Comparison of ENCODE assay signal across 1 cellular context in the genomic region with DNA sequence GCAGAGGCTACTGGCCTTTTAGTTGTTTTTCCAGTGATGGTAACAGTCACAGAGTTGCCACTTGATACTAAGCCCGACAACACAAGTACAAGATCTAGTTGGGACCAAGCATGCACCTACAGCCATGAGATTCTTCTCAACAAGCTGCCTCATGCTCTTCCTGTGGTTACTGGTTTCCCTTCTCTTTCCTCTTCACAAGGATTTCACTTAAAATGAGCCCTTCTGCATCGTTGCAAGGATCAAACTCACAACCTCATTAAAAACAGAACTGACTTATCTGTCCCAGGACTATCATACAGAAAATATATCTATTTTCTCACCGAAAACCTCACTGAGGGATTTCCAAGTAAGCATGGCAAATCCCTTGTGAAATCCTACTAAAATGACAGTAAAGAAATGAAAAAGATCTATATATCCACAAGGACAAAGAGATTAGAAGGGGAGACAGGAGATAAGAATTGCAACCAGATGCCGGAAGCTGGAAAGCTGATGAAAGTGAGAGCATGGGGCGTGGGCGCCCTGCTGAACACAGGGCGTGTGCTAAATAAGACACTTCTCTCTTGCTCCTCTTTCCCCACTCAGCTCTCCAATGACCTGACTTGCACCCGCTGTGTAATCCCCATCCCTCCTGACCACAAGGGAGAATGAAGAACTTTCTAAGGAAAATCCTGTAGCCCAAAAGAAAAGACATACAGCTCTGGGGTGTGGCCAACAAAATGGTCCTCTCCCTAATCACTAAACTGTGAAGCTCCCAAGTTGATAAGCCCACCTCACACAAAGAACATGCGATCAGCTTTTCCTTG.
TF ChIP-seq lines count a peak whose summit lies in the region.

No MANE protein-coding gene starts in this region.

TF ChIP-seq in K562, 482 proteins besides CTCF, POLR2A, EP300 and RAD21 (continues in another document):
- TF ChIP-seq ZNF436 (CRISPR knock-in tag; IDR thresholded peaks at IDR 0.05): no peak
- no peak; the same call in 1 of the 2 replicates for TF ChIP-seq ZNF589 (CRISPR knock-in tag; IDR thresholded peaks at IDR 0.05; ENCODE audit: low read depth)
- peak; percentile 94 for TF ChIP-seq ETV5 (CRISPR knock-in tag; IDR thresholded peaks at IDR 0.05; ENCODE audit: low read depth)
- TF ChIP-seq, protein P1, sequence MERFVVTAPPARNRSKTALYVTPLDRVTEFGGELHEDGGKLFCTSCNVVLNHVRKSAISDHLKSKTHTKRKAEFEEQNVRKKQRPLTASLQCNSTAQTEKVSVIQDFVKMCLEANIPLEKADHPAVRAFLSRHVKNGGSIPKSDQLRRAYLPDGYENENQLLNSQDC (CRISPR knock-in tag; IDR thresholded peaks at IDR 0.05): no peak
- no peak for TF ChIP-seq ZNF695 (CRISPR knock-in tag; IDR thresholded peaks at IDR 0.05)
- no peak for TF ChIP-seq POLR2G (IDR thresholded peaks at IDR 0.05; ENCODE audit: low read depth, low read length)
- no peak for TF ChIP-seq NFE2L1 (tag; IDR thresholded peaks at IDR 0.05; ENCODE audit: borderline replicate concordance, low read depth)
- TF ChIP-seq FOXJ2 (tag; IDR thresholded peaks at IDR 0.05): no peak; the same call in 1 of the 2 replicates
- TF ChIP-seq HMG20B (CRISPR knock-in tag; IDR thresholded peaks at IDR 0.05): no peak
- TF ChIP-seq, protein P2, sequence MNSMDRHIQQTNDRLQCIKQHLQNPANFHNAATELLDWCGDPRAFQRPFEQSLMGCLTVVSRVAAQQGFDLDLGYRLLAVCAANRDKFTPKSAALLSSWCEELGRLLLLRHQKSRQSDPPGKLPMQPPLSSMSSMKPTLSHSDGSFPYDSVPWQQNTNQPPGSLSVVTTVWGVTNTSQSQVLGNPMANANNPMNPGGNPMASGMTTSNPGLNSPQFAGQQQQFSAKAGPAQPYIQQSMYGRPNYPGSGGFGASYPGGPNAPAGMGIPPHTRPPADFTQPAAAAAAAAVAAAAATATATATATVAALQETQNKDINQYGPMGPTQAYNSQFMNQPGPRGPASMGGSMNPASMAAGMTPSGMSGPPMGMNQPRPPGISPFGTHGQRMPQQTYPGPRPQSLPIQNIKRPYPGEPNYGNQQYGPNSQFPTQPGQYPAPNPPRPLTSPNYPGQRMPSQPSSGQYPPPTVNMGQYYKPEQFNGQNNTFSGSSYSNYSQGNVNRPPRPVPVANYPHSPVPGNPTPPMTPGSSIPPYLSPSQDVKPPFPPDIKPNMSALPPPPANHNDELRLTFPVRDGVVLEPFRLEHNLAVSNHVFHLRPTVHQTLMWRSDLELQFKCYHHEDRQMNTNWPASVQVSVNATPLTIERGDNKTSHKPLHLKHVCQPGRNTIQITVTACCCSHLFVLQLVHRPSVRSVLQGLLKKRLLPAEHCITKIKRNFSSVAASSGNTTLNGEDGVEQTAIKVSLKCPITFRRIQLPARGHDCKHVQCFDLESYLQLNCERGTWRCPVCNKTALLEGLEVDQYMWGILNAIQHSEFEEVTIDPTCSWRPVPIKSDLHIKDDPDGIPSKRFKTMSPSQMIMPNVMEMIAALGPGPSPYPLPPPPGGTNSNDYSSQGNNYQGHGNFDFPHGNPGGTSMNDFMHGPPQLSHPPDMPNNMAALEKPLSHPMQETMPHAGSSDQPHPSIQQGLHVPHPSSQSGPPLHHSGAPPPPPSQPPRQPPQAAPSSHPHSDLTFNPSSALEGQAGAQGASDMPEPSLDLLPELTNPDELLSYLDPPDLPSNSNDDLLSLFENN (IDR thresholded peaks at IDR 0.05; ENCODE audit: low read depth in 2 of 2, low read length in 2 of 2): peak in 1 of 2 experiments; percentile 81; a peak in 2 of 4 replicates
- TF ChIP-seq, protein P3, sequence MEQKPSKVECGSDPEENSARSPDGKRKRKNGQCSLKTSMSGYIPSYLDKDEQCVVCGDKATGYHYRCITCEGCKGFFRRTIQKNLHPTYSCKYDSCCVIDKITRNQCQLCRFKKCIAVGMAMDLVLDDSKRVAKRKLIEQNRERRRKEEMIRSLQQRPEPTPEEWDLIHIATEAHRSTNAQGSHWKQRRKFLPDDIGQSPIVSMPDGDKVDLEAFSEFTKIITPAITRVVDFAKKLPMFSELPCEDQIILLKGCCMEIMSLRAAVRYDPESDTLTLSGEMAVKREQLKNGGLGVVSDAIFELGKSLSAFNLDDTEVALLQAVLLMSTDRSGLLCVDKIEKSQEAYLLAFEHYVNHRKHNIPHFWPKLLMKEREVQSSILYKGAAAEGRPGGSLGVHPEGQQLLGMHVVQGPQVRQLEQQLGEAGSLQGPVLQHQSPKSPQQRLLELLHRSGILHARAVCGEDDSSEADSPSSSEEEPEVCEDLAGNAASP (IDR thresholded peaks at IDR 0.05): peak; percentile 91
- peak; percentile 92 for TF ChIP-seq SMAD4 (CRISPR knock-in tag; conservative IDR thresholded peaks at IDR 0.05)
- TF ChIP-seq FOXP1 (CRISPR knock-in tag; IDR thresholded peaks at IDR 0.05): 0 out of 2 replicates have a peak, but pooled peaks have one; percentile 30
- no peak for TF ChIP-seq NR2C1 (IDR thresholded peaks at IDR 0.05)
- TF ChIP-seq NR2C1 (tag; IDR thresholded peaks at IDR 0.05): no peak; the same call in 1 of the 2 replicates
- peak; percentile 28 for TF ChIP-seq ASH1L (IDR thresholded peaks at IDR 0.05; ENCODE audit: borderline replicate concordance, low read depth, partially characterized antibody)
- peak; percentile 40 to 52; a peak in 3 of 4 replicates for TF ChIP-seq NRF1 (conservative IDR thresholded peaks at IDR 0.05 in 1 of 2, IDR thresholded peaks at IDR 0.05 in 1 of 2)
- peak; percentile 58 for TF ChIP-seq ZEB2 (IDR thresholded peaks at IDR 0.05)
- TF ChIP-seq SMARCA4 (IDR thresholded peaks at IDR 0.05): peak; percentile 94
- no peak for TF ChIP-seq XRCC4 (IDR thresholded peaks at IDR 0.05; ENCODE audit: extremely low read depth, insufficient read depth, insufficient read length)
- TF ChIP-seq, protein P4, sequence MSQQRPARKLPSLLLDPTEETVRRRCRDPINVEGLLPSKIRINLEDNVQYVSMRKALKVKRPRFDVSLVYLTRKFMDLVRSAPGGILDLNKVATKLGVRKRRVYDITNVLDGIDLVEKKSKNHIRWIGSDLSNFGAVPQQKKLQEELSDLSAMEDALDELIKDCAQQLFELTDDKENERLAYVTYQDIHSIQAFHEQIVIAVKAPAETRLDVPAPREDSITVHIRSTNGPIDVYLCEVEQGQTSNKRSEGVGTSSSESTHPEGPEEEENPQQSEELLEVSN (IDR thresholded peaks at IDR 0.05; ENCODE audit: borderline replicate concordance in 1 of 2, extremely low read depth in 1 of 2, insufficient read depth in 1 of 2, insufficient read length in 1 of 2, low read depth in 1 of 2, low read length in 1 of 2, poor library complexity in 1 of 2, severe bottlenecking in 1 of 2): peak in 1 of 2 experiments; percentile 14
- TF ChIP-seq, protein P5, sequence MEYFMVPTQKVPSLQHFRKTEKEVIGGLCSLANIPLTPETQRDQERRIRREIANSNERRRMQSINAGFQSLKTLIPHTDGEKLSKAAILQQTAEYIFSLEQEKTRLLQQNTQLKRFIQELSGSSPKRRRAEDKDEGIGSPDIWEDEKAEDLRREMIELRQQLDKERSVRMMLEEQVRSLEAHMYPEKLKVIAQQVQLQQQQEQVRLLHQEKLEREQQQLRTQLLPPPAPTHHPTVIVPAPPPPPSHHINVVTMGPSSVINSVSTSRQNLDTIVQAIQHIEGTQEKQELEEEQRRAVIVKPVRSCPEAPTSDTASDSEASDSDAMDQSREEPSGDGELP (CRISPR knock-in tag; IDR thresholded peaks at IDR 0.05; ENCODE audit: borderline replicate concordance): peak; percentile 40; the same call in 1 of the 2 replicates
- TF ChIP-seq ZFP36 (IDR thresholded peaks at IDR 0.05; ENCODE audit: low read depth, low read length, partially characterized antibody): no peak
- TF ChIP-seq, protein P6, sequence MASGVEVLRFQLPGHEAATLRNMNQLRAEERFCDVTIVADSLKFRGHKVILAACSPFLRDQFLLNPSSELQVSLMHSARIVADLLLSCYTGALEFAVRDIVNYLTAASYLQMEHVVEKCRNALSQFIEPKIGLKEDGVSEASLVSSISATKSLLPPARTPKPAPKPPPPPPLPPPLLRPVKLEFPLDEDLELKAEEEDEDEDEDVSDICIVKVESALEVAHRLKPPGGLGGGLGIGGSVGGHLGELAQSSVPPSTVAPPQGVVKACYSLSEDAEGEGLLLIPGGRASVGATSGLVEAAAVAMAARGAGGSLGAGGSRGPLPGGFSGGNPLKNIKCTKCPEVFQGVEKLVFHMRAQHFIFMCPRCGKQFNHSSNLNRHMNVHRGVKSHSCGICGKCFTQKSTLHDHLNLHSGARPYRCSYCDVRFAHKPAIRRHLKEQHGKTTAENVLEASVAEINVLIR (CRISPR knock-in tag; IDR thresholded peaks at IDR 0.05): 0 out of 2 replicates have a peak, but pooled peaks have one; percentile 23
- TF ChIP-seq, protein P7, sequence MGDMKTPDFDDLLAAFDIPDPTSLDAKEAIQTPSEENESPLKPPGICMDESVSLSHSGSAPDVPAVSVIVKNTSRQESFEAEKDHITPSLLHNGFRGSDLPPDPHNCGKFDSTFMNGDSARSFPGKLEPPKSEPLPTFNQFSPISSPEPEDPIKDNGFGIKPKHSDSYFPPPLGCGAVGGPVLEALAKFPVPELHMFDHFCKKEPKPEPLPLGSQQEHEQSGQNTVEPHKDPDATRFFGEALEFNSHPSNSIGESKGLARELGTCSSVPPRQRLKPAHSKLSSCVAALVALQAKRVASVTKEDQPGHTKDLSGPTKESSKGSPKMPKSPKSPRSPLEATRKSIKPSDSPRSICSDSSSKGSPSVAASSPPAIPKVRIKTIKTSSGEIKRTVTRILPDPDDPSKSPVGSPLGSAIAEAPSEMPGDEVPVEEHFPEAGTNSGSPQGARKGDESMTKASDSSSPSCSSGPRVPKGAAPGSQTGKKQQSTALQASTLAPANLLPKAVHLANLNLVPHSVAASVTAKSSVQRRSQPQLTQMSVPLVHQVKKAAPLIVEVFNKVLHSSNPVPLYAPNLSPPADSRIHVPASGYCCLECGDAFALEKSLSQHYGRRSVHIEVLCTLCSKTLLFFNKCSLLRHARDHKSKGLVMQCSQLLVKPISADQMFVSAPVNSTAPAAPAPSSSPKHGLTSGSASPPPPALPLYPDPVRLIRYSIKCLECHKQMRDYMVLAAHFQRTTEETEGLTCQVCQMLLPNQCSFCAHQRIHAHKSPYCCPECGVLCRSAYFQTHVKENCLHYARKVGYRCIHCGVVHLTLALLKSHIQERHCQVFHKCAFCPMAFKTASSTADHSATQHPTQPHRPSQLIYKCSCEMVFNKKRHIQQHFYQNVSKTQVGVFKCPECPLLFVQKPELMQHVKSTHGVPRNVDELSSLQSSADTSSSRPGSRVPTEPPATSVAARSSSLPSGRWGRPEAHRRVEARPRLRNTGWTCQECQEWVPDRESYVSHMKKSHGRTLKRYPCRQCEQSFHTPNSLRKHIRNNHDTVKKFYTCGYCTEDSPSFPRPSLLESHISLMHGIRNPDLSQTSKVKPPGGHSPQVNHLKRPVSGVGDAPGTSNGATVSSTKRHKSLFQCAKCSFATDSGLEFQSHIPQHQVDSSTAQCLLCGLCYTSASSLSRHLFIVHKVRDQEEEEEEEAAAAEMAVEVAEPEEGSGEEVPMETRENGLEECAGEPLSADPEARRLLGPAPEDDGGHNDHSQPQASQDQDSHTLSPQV (IDR thresholded peaks at IDR 0.05): peak; percentile 37
- TF ChIP-seq SIN3A (IDR thresholded peaks at IDR 0.05; ENCODE audit: borderline replicate concordance in 2 of 2, control insufficient read depth in 1 of 2, low read depth in 2 of 2, low read length in 2 of 2): peak in 1 of 2 experiments; percentile 23; a peak in 1 of 4 replicates
- TF ChIP-seq CTBP1 (IDR thresholded peaks at IDR 0.05; ENCODE audit: borderline replicate concordance): peak; percentile 95
- peak; percentile 55; the same call in 1 of the 2 replicates for TF ChIP-seq FOSL1 (tag; conservative IDR thresholded peaks at IDR 0.05)
- no peak for TF ChIP-seq SNRNP70 (optimal IDR thresholded peaks at IDR 0.05; ENCODE audit: low read depth, low read length)
- peak; percentile 91 for TF ChIP-seq HMGN3 (IDR thresholded peaks at IDR 0.05; ENCODE audit: borderline replicate concordance, extremely low read depth, insufficient read length, low read depth, low read length)
- 0 out of 2 replicates have a peak, but pooled peaks have one; percentile 38 for TF ChIP-seq KAT7 (CRISPR knock-in tag; IDR thresholded peaks at IDR 0.05; ENCODE audit: borderline replicate concordance)
- peak; percentile 86 for TF ChIP-seq PML (IDR thresholded peaks at IDR 0.05; ENCODE audit: low read length)
- no peak for TF ChIP-seq SRSF3 (IDR thresholded peaks at IDR 0.05; ENCODE audit: insufficient read depth, low read length)
- TF ChIP-seq, protein P8, sequence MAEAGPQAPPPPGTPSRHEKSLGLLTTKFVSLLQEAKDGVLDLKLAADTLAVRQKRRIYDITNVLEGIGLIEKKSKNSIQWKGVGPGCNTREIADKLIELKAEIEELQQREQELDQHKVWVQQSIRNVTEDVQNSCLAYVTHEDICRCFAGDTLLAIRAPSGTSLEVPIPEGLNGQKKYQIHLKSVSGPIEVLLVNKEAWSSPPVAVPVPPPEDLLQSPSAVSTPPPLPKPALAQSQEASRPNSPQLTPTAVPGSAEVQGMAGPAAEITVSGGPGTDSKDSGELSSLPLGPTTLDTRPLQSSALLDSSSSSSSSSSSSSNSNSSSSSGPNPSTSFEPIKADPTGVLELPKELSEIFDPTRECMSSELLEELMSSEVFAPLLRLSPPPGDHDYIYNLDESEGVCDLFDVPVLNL (CRISPR knock-in tag; IDR thresholded peaks at IDR 0.05; ENCODE audit: low read depth): no peak
- no peak for TF ChIP-seq RFX7 (CRISPR knock-in tag; IDR thresholded peaks at IDR 0.05)
- TF ChIP-seq CCNT2 (IDR thresholded peaks at IDR 0.05; ENCODE audit: borderline replicate concordance, extremely low read depth, insufficient read length, low read depth, low read length): peak; percentile 85
- no peak for TF ChIP-seq POLR3G (IDR thresholded peaks at IDR 0.05; ENCODE audit: extremely low read depth, insufficient read length, insufficient replicate concordance)
- peak; percentile 49 for TF ChIP-seq NFIC (IDR thresholded peaks at IDR 0.05)
- 0 out of 2 replicates have a peak, but pooled peaks have one; percentile 24 for TF ChIP-seq KLF13 (tag; IDR thresholded peaks at IDR 0.05; ENCODE audit: borderline replicate concordance, low read depth)
- TF ChIP-seq, protein P9, sequence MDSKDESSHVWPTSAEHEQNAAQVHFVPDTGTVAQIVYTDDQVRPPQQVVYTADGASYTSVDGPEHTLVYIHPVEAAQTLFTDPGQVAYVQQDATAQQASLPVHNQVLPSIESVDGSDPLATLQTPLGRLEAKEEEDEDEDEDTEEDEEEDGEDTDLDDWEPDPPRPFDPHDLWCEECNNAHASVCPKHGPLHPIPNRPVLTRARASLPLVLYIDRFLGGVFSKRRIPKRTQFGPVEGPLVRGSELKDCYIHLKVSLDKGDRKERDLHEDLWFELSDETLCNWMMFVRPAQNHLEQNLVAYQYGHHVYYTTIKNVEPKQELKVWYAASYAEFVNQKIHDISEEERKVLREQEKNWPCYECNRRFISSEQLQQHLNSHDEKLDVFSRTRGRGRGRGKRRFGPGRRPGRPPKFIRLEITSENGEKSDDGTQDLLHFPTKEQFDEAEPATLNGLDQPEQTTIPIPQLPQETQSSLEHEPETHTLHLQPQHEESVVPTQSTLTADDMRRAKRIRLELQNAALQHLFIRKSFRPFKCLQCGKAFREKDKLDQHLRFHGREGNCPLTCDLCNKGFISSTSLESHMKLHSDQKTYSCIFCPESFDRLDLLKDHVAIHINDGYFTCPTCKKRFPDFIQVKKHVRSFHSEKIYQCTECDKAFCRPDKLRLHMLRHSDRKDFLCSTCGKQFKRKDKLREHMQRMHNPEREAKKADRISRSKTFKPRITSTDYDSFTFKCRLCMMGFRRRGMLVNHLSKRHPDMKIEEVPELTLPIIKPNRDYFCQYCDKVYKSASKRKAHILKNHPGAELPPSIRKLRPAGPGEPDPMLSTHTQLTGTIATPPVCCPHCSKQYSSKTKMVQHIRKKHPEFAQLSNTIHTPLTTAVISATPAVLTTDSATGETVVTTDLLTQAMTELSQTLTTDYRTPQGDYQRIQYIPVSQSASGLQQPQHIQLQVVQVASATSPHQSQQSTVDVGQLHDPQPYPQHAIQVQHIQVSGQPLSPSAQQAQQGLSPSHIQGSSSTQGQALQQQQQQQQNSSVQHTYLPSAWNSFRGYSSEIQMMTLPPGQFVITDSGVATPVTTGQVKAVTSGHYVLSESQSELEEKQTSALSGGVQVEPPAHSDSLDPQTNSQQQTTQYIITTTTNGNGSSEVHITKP (IDR thresholded peaks at IDR 0.05; ENCODE audit: partially characterized antibody): no peak
- peak; percentile 85 for TF ChIP-seq TAL1 (IDR thresholded peaks at IDR 0.05)
